Comparison of ENCODE assay signal across 15 cellular contexts in genomic region chr15:63372753-63373152, GRCh38. TPM values are rescaled to one million over a fixed set of nuclear protein-coding genes. Genes with fewer than 3 reads are reported as not detected.
DNase-seq lines count a peak whose midpoint lies in the region; ATAC-seq and TF ChIP-seq lines count a peak whose summit lies in the region.
"Had no signal": no experiment of that assay in that cellular context is flagged by ENCODE, and none has a peak within 500 bp of the region (broad histone marks: within the 10 kb centered on the region; RNA-seq: fewer than 3 reads in every experiment).

No MANE protein-coding gene starts in this region.

- no peak overlapping the region for H3K27ac Mint-ChIP-seq in activated naive CD4-positive, alpha-beta T cell treated with anti-CD3 and anti-CD28 coated beads, Interleukin-2, amount 10 ng/mL, durations not matched to agents 7 days and 5 days
- H3K27ac Mint-ChIP-seq: activated CD4-positive, alpha-beta T cell treated with anti-CD3 and anti-CD28 coated beads, Interleukin-2, amount 10 ng/mL, durations not matched to agents 7 days and 5 days; immature natural killer cell; T-helper 2 cell treated with Interferon-gamma antibody and Interleukin-4, amounts not matched to agents 5 μg/mL and 100 μg/mL, for 36 hours had no signal

- H3K36me3 Mint-ChIP-seq in activated naive CD4-positive, alpha-beta T cell treated with anti-CD3 and anti-CD28 coated beads, Interleukin-2, amount 10 ng/mL, durations not matched to agents 7 days and 5 days: no peaks in the 10 kb centered on the region
- H3K36me3 Mint-ChIP-seq: immature natural killer cell, naive B cell had no signal

- peaks cover 19 to 22% of the 10 kb centered on the region in 2 donors for H3K4me1 ChIP-seq in ascending aorta
- H3K4me1 ChIP-seq: HAP-1 had no signal

- no peaks in the 10 kb centered on the region for H3K36me3 ChIP-seq in ascending aorta
- H3K36me3 ChIP-seq: HAP-1, Peyer's patch had no signal

- H3K9me3 ChIP-seq in ascending aorta: no peaks in the 10 kb centered on the region
- H3K9me3 ChIP-seq: HAP-1, Peyer's patch had no signal

- H3K27ac ChIP-seq in ascending aorta (peak overlapping the region; percentile 35 to 81), temporal lobe (ENCODE audit: low read depth, low read length) (peak overlapping the region; percentile 57)

- DNase-seq in H4 (ENCODE audit: low spot score) (peak; percentile 23), ascending aorta (ENCODE audit: low spot score in 2 of 2) (no peak), fibroblast of the conjunctiva (ENCODE audit: low read depth) (peak; percentile 44), inferior parietal cortex (ENCODE audit: extremely low spot score) (no peak), anterior cingulate cortex (lab: John Stamatoyannopoulos, UW) (no peak)
- DNase-seq in activated naive CD4-positive, alpha-beta T cell treated with anti-CD3 and anti-CD28 coated beads, Interleukin-2, amount 10 ng/mL, durations not matched to agents 7 days and 5 days: no peak
- DNase-seq: activated CD4-positive, alpha-beta T cell treated with anti-CD3 and anti-CD28 coated beads, Interleukin-2, amount 10 ng/mL, durations not matched to agents 7 days and 5 days; immature natural killer cell; naive B cell; retina had no signal

- no peak overlapping the region for H3K4me3 Mint-ChIP-seq in activated naive CD4-positive, alpha-beta T cell treated with anti-CD3 and anti-CD28 coated beads, Interleukin-2, amount 10 ng/mL, durations not matched to agents 7 days and 5 days
- H3K4me3 Mint-ChIP-seq: activated CD4-positive, alpha-beta T cell treated with anti-CD3 and anti-CD28 coated beads, Interleukin-2, amount 10 ng/mL, durations not matched to agents 7 days and 5 days; immature natural killer cell; naive B cell; T-helper 2 cell treated with Interferon-gamma antibody and Interleukin-4, amounts not matched to agents 5 μg/mL and 100 μg/mL, for 36 hours had no signal

- CTCF ChIA-PET in activated naive CD4-positive, alpha-beta T cell treated with anti-CD3 and anti-CD28 coated beads, Interleukin-2, amount 10 ng/mL, durations not matched to agents 7 days and 5 days (lab: Charles Lee): interaction anchor here (1.1 to 1.4 kb wide), 2 partner anchors 226 to 228 kb away, joined by 3 to 4 read pairs; no protein-coding TSS in a partner anchor

- no peak for TF ChIP-seq CTCF in ascending aorta (IDR thresholded peaks at IDR 0.05)

- intact Hi-C loops in ascending aorta (cut with DNase I): no loop called here

- no peak overlapping the region for H3K4me3 ChIP-seq in ascending aorta
- H3K4me3 ChIP-seq: HAP-1, Peyer's patch had no signal

- H3K4me1 Mint-ChIP-seq in activated naive CD4-positive, alpha-beta T cell treated with anti-CD3 and anti-CD28 coated beads, Interleukin-2, amount 10 ng/mL, durations not matched to agents 7 days and 5 days: peaks cover 10% of the 10 kb centered on the region

- peaks cover 22% of the 10 kb centered on the region for H3K27me3 Mint-ChIP-seq in activated naive CD4-positive, alpha-beta T cell treated with anti-CD3 and anti-CD28 coated beads, Interleukin-2, amount 10 ng/mL, durations not matched to agents 7 days and 5 days
- H3K27me3 Mint-ChIP-seq: activated CD4-positive, alpha-beta T cell treated with anti-CD3 and anti-CD28 coated beads, Interleukin-2, amount 10 ng/mL, durations not matched to agents 7 days and 5 days had no signal

- ATAC-seq in HG03139 (IDR thresholded peaks at IDR 0.05; ENCODE audit: unreplicated experiment): no peak

- no peaks in the 10 kb centered on the region for H3K9me3 Mint-ChIP-seq in activated naive CD4-positive, alpha-beta T cell treated with anti-CD3 and anti-CD28 coated beads, Interleukin-2, amount 10 ng/mL, durations not matched to agents 7 days and 5 days
- H3K9me3 Mint-ChIP-seq: activated CD4-positive, alpha-beta T cell treated with anti-CD3 and anti-CD28 coated beads, Interleukin-2, amount 10 ng/mL, durations not matched to agents 7 days and 5 days; immature natural killer cell; naive B cell; T-helper 2 cell treated with Interferon-gamma antibody and Interleukin-4, amounts not matched to agents 5 μg/mL and 100 μg/mL, for 36 hours had no signal

- no peaks in the 10 kb centered on the region for H3K27me3 ChIP-seq in ascending aorta
- H3K27me3 ChIP-seq: Peyer's patch had no signal

RNA-seq across cellular contexts. Expression of gene CA12, which starts 8.9 kb away (rescaled TPM):
- total RNA-seq in H4 (2014; rRNA removed; shearing (Covaris generic)): 24.2 and 27.4 TPM in 2 replicates
- total RNA-seq in ascending aorta (10.7 TPM), temporal lobe (10.3 TPM)
- total RNA-seq: activated CD4-positive, alpha-beta T cell treated with anti-CD3 and anti-CD28 coated beads, Interleukin-2, amount 10 ng/mL, durations not matched to agents 7 days and 5 days had no signal

Comparison
In these comparisons a context has a peak if more than half of its experiments do, and no peak if none do; other contexts are left out.
1. DNase-seq: peak in H4 (single experiment) and fibroblast of the conjunctiva (single experiment); none in ascending aorta (0 of 2), activated naive CD4-positive, alpha-beta T cell treated with anti-CD3 and anti-CD28 coated beads, Interleukin-2, amount 10 ng/mL, durations not matched to agents 7 days and 5 days (single experiment), inferior parietal cortex (single experiment) and anterior cingulate cortex (0 of 58).